In the genomic region with DNA sequence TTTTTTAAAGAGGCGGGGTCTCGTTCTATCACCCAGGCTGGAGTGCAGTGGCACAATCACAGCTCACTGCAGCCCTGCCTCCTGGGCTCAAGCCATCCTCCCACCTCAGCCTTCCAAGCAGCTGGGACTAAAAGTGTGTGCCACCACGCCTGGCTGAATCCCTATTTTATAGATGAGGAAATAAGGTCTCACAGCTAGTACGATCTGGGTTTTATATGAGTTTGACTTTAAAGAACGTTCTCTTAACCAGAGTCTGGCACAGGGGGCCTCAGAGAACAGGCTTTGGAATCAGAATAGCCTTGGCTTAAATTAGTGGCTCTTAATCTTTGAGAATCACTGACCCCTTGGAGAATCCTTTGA, we compare ENCODE assay signal across 18 cellular contexts. TPM values are rescaled to one million over a fixed set of nuclear protein-coding genes. Genes with fewer than 3 reads are reported as not detected.
"Had no signal": no experiment of that assay in that cellular context is flagged by ENCODE, and none has a peak within 500 bp of the region (broad histone marks: within the 10 kb centered on the region; RNA-seq: fewer than 3 reads in every experiment).

No MANE protein-coding gene starts in this region.

- H3K4me1 ChIP-seq: left ventricle myocardium inferior, pancreas, testis had no signal

- H3K27me3 Mint-ChIP-seq: activated CD8-positive, alpha-beta T cell treated with anti-CD3 and anti-CD28 coated beads for 36 hours; memory B cell; stimulated activated naive CD8-positive, alpha-beta T cell treated with anti-CD3 and anti-CD28 coated beads, Interleukin-15, Interleukin-2, amounts not matched to agents 100 ng/mL and 50 ng/mL, for 24 hours had no signal

- DNase-seq: activated CD8-positive, alpha-beta T cell treated with anti-CD3 and anti-CD28 coated beads for 36 hours; activated naive CD4-positive, alpha-beta T cell treated with Interleukin-2 at 50 U/mL for 16 hours; glutamatergic neuron; islet precursor cell; left ventricle myocardium inferior; nephron progenitor cell; pancreas; stimulated activated CD4-positive, alpha-beta T cell treated with anti-CD3 and anti-CD28 coated beads, Interleukin-4, amount 100 ng/mL, for 24 hours; SW 1271; testis had no signal

- H3K4me3 Mint-ChIP-seq: activated CD8-positive, alpha-beta T cell treated with anti-CD3 and anti-CD28 coated beads for 36 hours; memory B cell; nephron progenitor cell; stimulated activated naive CD8-positive, alpha-beta T cell treated with anti-CD3 and anti-CD28 coated beads, Interleukin-15, Interleukin-2, amounts not matched to agents 100 ng/mL and 50 ng/mL, for 24 hours; T-helper 2 cell treated with Interferon-gamma antibody and Interleukin-4, amounts not matched to agents 5 μg/mL and 100 μg/mL, for 36 hours had no signal

- FAIRE-seq: endothelial cell of umbilical vein, pancreas had no signal

- H3K9me3 ChIP-seq: left ventricle myocardium inferior, pancreas, testis had no signal

- H3K9me3 Mint-ChIP-seq: memory B cell; nephron progenitor cell; stimulated activated naive CD8-positive, alpha-beta T cell treated with anti-CD3 and anti-CD28 coated beads, Interleukin-15, Interleukin-2, amounts not matched to agents 100 ng/mL and 50 ng/mL, for 24 hours; T-helper 2 cell treated with Interferon-gamma antibody and Interleukin-4, amounts not matched to agents 5 μg/mL and 100 μg/mL, for 36 hours had no signal

- H3K36me3 ChIP-seq: cardiac muscle cell, left ventricle myocardium inferior, pancreas had no signal

- ATAC-seq: activated CD8-positive, alpha-beta T cell treated with anti-CD3 and anti-CD28 coated beads for 36 hours had no signal

- H3K4me3 ChIP-seq: cardiac muscle cell, left ventricle myocardium inferior, pancreas, testis had no signal

- H3K27ac ChIP-seq: cardiac muscle cell, left ventricle myocardium inferior, pancreas, testis had no signal

- H3K27me3 ChIP-seq: cardiac muscle cell, pancreas, testis had no signal

- H3K27ac Mint-ChIP-seq: activated CD8-positive, alpha-beta T cell treated with anti-CD3 and anti-CD28 coated beads for 36 hours; memory B cell; nephron progenitor cell; stimulated activated naive CD8-positive, alpha-beta T cell treated with anti-CD3 and anti-CD28 coated beads, Interleukin-15, Interleukin-2, amounts not matched to agents 100 ng/mL and 50 ng/mL, for 24 hours; T-helper 2 cell treated with Interferon-gamma antibody and Interleukin-4, amounts not matched to agents 5 μg/mL and 100 μg/mL, for 36 hours had no signal

RNA-seq across cellular contexts. Expression of a gene that starts 49.1 kb away (rescaled TPM):
- total RNA-seq: activated CD8-positive, alpha-beta T cell treated with anti-CD3 and anti-CD28 coated beads for 36 hours; cardiac muscle cell; endothelial cell of umbilical vein; left ventricle myocardium inferior; renal cortical epithelial cell; skeletal muscle tissue; ureter had no signal
- polyA plus RNA-seq: endothelial cell of umbilical vein had no signal
